ENCODE assay signal across 11 cellular contexts in genomic region chr2:27959496-27959895, GRCh38.
A peak's percentile ranks its signal among the peaks of the same experiment; 100 is the strongest.
DNase-seq lines count a peak whose midpoint lies in the region; ATAC-seq, FAIRE-seq and TF ChIP-seq lines count a peak whose summit lies in the region.
"Had no signal": no experiment of that assay in that cellular context is flagged by ENCODE, and none has a peak within 500 bp of the region (broad histone marks: within the 10 kb centered on the region; RNA-seq: fewer than 3 reads in every experiment).

No MANE protein-coding gene starts in this region.

- no peaks in the 10 kb centered on the region for H3K9me3 Mint-ChIP-seq in effector memory CD8-positive, alpha-beta T cell

- peak; percentile 52 for DNase-seq in COLO829 (ENCODE audit: low spot score)
- DNase-seq in RCC 7860 (ENCODE audit: low spot score) = peak; percentile 73
- no peak for DNase-seq in effector memory CD8-positive, alpha-beta T cell
- no peak for DNase-seq in stimulated activated CD4-positive, alpha-beta T cell treated with anti-CD3 and anti-CD28 coated beads, Interleukin-2, amount 100 ng/mL, for 48 hours
- DNase-seq: SHP77 had no signal

- H4K20me1 ChIP-seq in neural cell (ENCODE audit: insufficient read depth) = no peaks in the 10 kb centered on the region

- H3K4me3 ChIP-seq in neural cell (ENCODE audit: low read length) = no peak overlapping the region
- H3K4me3 ChIP-seq: pancreas, tibial artery had no signal

- H3K79me2 ChIP-seq in neural cell (replicated peaks; ENCODE audit: insufficient read depth, low read length) = no peaks in the 10 kb centered on the region

- H2AFZ ChIP-seq in neural cell (ENCODE audit: low read depth, low read length) = no peak overlapping the region

- peak overlapping the region; percentile 40 to 49 for H3K4me3 Mint-ChIP-seq in effector memory CD8-positive, alpha-beta T cell

- TF ChIP-seq EP300 in neural cell (conservative IDR thresholded peaks at IDR 0.05; ENCODE audit: poor library complexity, severe bottlenecking) = peak; percentile 46

- H3K36me3 ChIP-seq in neural cell (ENCODE audit: insufficient read depth, low read length) = no peaks in the 10 kb centered on the region
- H3K36me3 ChIP-seq: pancreas, tibial artery had no signal

- H3F3A ChIP-seq in neural cell (ENCODE audit: insufficient read depth, low read length, poor library complexity, severe bottlenecking) = peaks cover 3% of the 10 kb centered on the region

- no peak for TF ChIP-seq CTCF in neural cell (IDR thresholded peaks at IDR 0.05; ENCODE audit: poor library complexity, severe bottlenecking)

- H3K27ac Mint-ChIP-seq in effector memory CD8-positive, alpha-beta T cell = peak overlapping the region in 1 of 2 donors; percentile 61

- no peak for FAIRE-seq in RCC 7860 (lab: Jason Lieb, UNC)
- FAIRE-seq: pancreas had no signal

- H3K4me2 ChIP-seq in neural cell (ENCODE audit: low read length) = peak overlapping the region; percentile 13

- ATAC-seq in effector memory CD8-positive, alpha-beta T cell (replicated peaks) = no peak
- ATAC-seq in HG02763 (IDR thresholded peaks at IDR 0.05; ENCODE audit: unreplicated experiment) (no peak), GM19397 (IDR thresholded peaks at IDR 0.05; ENCODE audit: unreplicated experiment) (no peak), HG02623 (IDR thresholded peaks at IDR 0.05; ENCODE audit: unreplicated experiment) (no peak)

- no peak overlapping the region for H3K9ac ChIP-seq in neural cell (ENCODE audit: low read length)

- no peaks in the 10 kb centered on the region for H3K27me3 Mint-ChIP-seq in effector memory CD8-positive, alpha-beta T cell

- no peak for TF ChIP-seq RAD21 in neural cell (conservative IDR thresholded peaks at IDR 0.05)

- peaks cover 6% of the 10 kb centered on the region for H3K9me3 ChIP-seq in neural cell (ENCODE audit: low read length)
- H3K9me3 ChIP-seq: pancreas, tibial artery had no signal

- H3K9me2 ChIP-seq in neural cell (ENCODE audit: insufficient read depth, low read length) = no peaks in the 10 kb centered on the region

- H3K4me1 Mint-ChIP-seq in effector memory CD8-positive, alpha-beta T cell (ENCODE audit: low read depth in 2 of 2) = peaks cover 40 to 57% of the 10 kb centered on the region in 2 donors

- H3K27me3 ChIP-seq in neural cell (ENCODE audit: insufficient read depth, low read depth, low read length) = no peaks in the 10 kb centered on the region
- H3K27me3 ChIP-seq: pancreas, tibial artery had no signal

- no peaks in the 10 kb centered on the region for H3K36me3 Mint-ChIP-seq in effector memory CD8-positive, alpha-beta T cell (ENCODE audit: insufficient read depth)

- no peak overlapping the region for H3K27ac ChIP-seq in neural cell (ENCODE audit: low read length)

TF ChIP-seq in neural cell, 6 proteins besides CTCF, POLR2A, EP300 and RAD21:
- TF ChIP-seq POLR2AphosphoS5 (IDR thresholded peaks at IDR 0.05) (no peak), TAF1 (IDR thresholded peaks at IDR 0.05; ENCODE audit: low read depth) (no peak), SMC3 (conservative IDR thresholded peaks at IDR 0.05; ENCODE audit: poor library complexity) (no peak), MXI1 (conservative IDR thresholded peaks at IDR 0.05; ENCODE audit: poor library complexity, severe bottlenecking) (no peak), EZH2 (IDR thresholded peaks at IDR 0.05; ENCODE audit: borderline replicate concordance, insufficient read depth, low read length, poor library complexity, severe bottlenecking) (no peak), REST (IDR thresholded peaks at IDR 0.05; ENCODE audit: borderline replicate concordance) (no peak)
TF ChIP-seq in neural cell: peak in this region for 0.

Comparison
In these comparisons a context has a peak if more than half of its experiments do, and no peak if none do; other contexts are left out.
1. DNase-seq: peak in COLO829 (single experiment) and RCC 7860 (single experiment); none in effector memory CD8-positive, alpha-beta T cell (0 of 3) and stimulated activated CD4-positive, alpha-beta T cell treated with anti-CD3 and anti-CD28 coated beads, Interleukin-2, amount 100 ng/mL, for 48 hours (0 of 2).